In the genomic region with DNA sequence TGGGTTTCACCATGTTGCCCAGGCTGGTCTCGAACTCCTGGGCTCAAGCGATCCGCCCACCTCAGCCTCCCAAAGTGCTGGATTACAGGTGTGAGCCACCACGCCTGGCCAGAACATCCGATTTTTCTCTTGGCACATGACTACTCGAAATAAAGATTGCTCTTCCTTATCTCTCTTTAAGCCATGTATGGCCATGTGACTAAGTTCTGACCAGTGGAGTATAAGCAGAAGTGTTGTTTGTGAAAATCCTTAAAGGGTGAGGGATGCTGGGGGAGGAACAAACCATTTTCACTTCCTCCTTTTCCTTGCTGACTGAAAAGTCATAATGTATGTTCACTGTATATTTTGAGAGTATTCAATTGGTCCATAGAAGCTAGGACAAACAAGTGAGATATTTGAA, we compare ENCODE assay signal across 1 cellular context.
TF ChIP-seq lines count a peak whose summit lies in the region.

No MANE protein-coding gene starts in this region.

TF ChIP-seq in K562, 482 proteins besides CTCF, POLR2A, EP300 and RAD21:
- no peak for TF ChIP-seq ZNF518B (CRISPR knock-in tag; IDR thresholded peaks at IDR 0.05)
- TF ChIP-seq SPI1 (IDR thresholded peaks at IDR 0.05; ENCODE audit: borderline replicate concordance, low read depth, low read length) = peak; percentile 59
- TF ChIP-seq, protein P1, sequence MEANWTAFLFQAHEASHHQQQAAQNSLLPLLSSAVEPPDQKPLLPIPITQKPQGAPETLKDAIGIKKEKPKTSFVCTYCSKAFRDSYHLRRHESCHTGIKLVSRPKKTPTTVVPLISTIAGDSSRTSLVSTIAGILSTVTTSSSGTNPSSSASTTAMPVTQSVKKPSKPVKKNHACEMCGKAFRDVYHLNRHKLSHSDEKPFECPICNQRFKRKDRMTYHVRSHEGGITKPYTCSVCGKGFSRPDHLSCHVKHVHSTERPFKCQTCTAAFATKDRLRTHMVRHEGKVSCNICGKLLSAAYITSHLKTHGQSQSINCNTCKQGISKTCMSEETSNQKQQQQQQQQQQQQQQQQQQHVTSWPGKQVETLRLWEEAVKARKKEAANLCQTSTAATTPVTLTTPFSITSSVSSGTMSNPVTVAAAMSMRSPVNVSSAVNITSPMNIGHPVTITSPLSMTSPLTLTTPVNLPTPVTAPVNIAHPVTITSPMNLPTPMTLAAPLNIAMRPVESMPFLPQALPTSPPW (CRISPR knock-in tag; IDR thresholded peaks at IDR 0.05) = no peak
- peak; percentile 50 for TF ChIP-seq RAD51 (IDR thresholded peaks at IDR 0.05; ENCODE audit: borderline replicate concordance, low read depth)
- TF ChIP-seq PRDM10 (IDR thresholded peaks at IDR 0.05; ENCODE audit: partially characterized antibody) = peak; percentile 40
- TF ChIP-seq, protein P2, sequence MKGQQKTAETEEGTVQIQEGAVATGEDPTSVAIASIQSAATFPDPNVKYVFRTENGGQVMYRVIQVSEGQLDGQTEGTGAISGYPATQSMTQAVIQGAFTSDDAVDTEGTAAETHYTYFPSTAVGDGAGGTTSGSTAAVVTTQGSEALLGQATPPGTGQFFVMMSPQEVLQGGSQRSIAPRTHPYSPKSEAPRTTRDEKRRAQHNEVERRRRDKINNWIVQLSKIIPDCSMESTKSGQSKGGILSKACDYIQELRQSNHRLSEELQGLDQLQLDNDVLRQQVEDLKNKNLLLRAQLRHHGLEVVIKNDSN (CRISPR knock-in tag; IDR thresholded peaks at IDR 0.05) = 0 out of 2 replicates have a peak, but pooled peaks have one; percentile 35
- no peak for TF ChIP-seq NCOA4 (IDR thresholded peaks at IDR 0.05; ENCODE audit: partially characterized antibody)
- TF ChIP-seq, protein P3, sequence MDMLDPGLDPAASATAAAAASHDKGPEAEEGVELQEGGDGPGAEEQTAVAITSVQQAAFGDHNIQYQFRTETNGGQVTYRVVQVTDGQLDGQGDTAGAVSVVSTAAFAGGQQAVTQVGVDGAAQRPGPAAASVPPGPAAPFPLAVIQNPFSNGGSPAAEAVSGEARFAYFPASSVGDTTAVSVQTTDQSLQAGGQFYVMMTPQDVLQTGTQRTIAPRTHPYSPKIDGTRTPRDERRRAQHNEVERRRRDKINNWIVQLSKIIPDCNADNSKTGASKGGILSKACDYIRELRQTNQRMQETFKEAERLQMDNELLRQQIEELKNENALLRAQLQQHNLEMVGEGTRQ (CRISPR knock-in tag; IDR thresholded peaks at IDR 0.05) = peak; percentile 28; the same call in 1 of the 2 replicates
- TF ChIP-seq FOXO4 (CRISPR knock-in tag; IDR thresholded peaks at IDR 0.05) = no peak
- no peak for TF ChIP-seq ZC3H11A (IDR thresholded peaks at IDR 0.05; ENCODE audit: low read depth, low read length)
